In the genomic region with DNA sequence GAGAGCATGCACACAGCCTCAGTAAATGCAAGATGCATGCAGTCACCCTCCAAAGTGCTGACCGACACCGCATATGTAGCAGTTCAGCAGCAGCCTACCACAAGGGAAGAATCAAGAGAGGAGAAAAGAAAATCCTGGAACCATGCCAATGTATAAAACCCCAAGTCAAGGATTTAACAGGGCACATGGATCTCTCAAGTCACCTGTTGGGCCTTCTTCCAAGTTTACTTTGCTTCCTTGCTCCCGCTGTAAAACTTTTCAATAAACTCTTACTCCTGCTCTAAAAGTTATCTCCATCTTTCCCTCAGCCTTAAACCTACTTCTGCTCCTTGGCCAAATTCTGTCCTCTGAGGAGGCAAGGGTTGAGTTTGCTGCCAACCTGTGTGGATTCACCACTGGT, we compare ENCODE assay signal across 8 cellular contexts.
"Had no signal": no experiment of that assay in that cellular context is flagged by ENCODE, and none has a peak within 500 bp of the region (broad histone marks: within the 10 kb centered on the region; RNA-seq: fewer than 3 reads in every experiment).

No MANE protein-coding gene starts in this region.

- FAIRE-seq: G401.6, GM12878, GM12891, GM12892, GM18507, GM19239 had no signal

- ATAC-seq: GM12878 had no signal

- H3K4me3 ChIP-seq: GM12878 had no signal

- DNase-seq: GDM1, GF-D8 had no signal
